ENCODE assay signal across 1 cellular context in the genomic region with DNA sequence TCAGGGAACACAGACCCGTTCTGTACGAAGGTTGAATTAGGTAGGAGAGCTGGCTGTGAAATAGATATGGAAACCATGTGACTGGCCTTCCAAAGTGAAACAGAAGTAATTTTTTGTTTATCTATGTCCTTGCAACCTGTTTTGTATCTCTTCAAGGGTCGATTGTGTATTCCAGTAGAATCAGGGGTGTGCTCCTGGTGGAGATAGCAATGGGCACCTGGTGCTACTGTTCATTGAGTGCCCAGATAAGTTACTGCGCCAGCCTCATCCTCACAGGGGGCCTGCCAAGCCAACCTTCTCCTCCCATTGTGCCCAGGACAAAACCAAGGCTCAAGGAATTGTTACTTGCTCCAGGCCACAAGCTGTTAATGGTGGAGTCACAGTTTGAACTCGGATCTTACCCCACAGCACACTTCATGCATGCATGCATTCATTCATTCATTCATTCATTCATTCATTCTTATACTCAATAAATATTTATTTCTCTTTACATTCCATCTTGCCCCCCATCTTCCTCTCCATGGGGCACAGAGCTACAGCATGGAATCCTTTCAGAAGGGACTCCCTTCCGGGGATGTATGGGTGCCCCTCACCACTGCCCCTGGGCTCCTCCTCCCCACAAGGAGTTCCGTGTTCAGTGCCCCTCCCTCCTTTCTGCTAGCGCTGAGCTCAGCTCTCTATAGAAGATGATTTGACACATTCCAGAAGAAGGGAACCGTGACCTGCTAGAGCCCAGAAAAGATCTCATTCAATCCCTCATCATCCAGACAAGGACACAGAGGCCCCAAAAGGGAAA.
TF ChIP-seq lines count a peak whose summit lies in the region.

No MANE protein-coding gene starts in this region.

TF ChIP-seq in GM12891, 5 proteins besides CTCF, POLR2A, EP300 and RAD21:
- no peak for TF ChIP-seq POLR2AphosphoS5 (IDR thresholded peaks at IDR 0.05; ENCODE audit: low read depth, low read length)
- no peak for TF ChIP-seq POU2F2 (IDR thresholded peaks at IDR 0.05; ENCODE audit: low read depth, low read length)
- TF ChIP-seq PAX5 (IDR thresholded peaks at IDR 0.05; ENCODE audit: insufficient read depth, low read length, severe bottlenecking) = no peak
- TF ChIP-seq SPI1 (IDR thresholded peaks at IDR 0.05; ENCODE audit: low read depth, low read length) = no peak
- TF ChIP-seq TAF1 (IDR thresholded peaks at IDR 0.05; ENCODE audit: low read depth, low read length) = no peak
TF ChIP-seq in GM12891: peak in this region for 0.
